8 cellular contexts compared by ENCODE assay signal in genomic region chr10:88991161-88991899, GRCh38. TPM values are rescaled to one million over a fixed set of nuclear protein-coding genes. Genes with fewer than 3 reads are reported as not detected.
DNase-seq lines count a peak whose midpoint lies in the region; ATAC-seq, FAIRE-seq and TF ChIP-seq lines count a peak whose summit lies in the region.

No MANE protein-coding gene starts in this region.

- CTCF ChIA-PET in RWPE1 (lab: Yijun Ruan, JAX), result interaction anchor here (0.7 to 2.5 kb wide), 7 partner anchors 38 to 334 kb away, joined by 3 to 11 read pairs (median 5); no protein-coding TSS in a partner anchor

- POLR2A ChIA-PET in RWPE1 (lab: Yijun Ruan, JAX; ENCODE audit: low non-redundant PET), result interaction anchor here (1.1 kb wide), 1 partner anchor 59 kb away, joined by 3 read pairs; no protein-coding TSS in a partner anchor

- TF ChIP-seq CTCF in 22Rv1 (IDR thresholded peaks at IDR 0.05) (0 out of 2 replicates have a peak, but pooled peaks have one; percentile 35), RWPE1 (conservative IDR thresholded peaks at IDR 0.05; ENCODE audit: low read depth) (no peak), thoracic aorta (IDR thresholded peaks at IDR 0.05) (no peak)

- H3K4me3 ChIP-seq in neuron (ENCODE audit: low read length), result peak overlapping the region; percentile 71
- H3K4me3 ChIP-seq in thoracic aorta, result peak overlapping the region; percentile 97

- FAIRE-seq in frontal cortex (lab: Jason Lieb, UNC), result no peak

- peak; percentile 9 for ATAC-seq in GM18499 (IDR thresholded peaks at IDR 0.05; ENCODE audit: insufficient read depth, unreplicated experiment)
- ATAC-seq in HG03135 (IDR thresholded peaks at IDR 0.05; ENCODE audit: unreplicated experiment), result peak; percentile 38
- ATAC-seq in thoracic aorta (ENCODE audit: insufficient number of reproducible peaks, low FRiP score, low read depth), result no peak

- H3K4me1 ChIP-seq in neuron (ENCODE audit: insufficient read depth, low read length), result peaks cover 17% of the 10 kb centered on the region
- peaks cover 37 to 70% of the 10 kb centered on the region in 2 donors for H3K4me1 ChIP-seq in thoracic aorta (ENCODE audit: control insufficient read depth in 1 of 2, low read depth in 2 of 2)

- H2AFZ ChIP-seq in neuron (ENCODE audit: low read depth, low read length), result peak overlapping the region; percentile 71

- H3K27me3 ChIP-seq in neuron (ENCODE audit: insufficient read depth, low read length) (no peaks in the 10 kb centered on the region), thoracic aorta (replicated peaks; ENCODE audit: insufficient read depth) (no peaks in the 10 kb centered on the region)

- H3K9me3 ChIP-seq in neuron (ENCODE audit: low read length) (no peaks in the 10 kb centered on the region), thoracic aorta (no peaks in the 10 kb centered on the region)

- H3K27ac ChIP-seq in 22Rv1, result peak overlapping the region; percentile 70
- peak overlapping the region; percentile 100 for H3K27ac ChIP-seq in RWPE1
- peak overlapping the region; percentile 87 to 88 for H3K27ac ChIP-seq in thoracic aorta

- H3K36me3 ChIP-seq in neuron (ENCODE audit: insufficient read depth, low read length) (no peaks in the 10 kb centered on the region), thoracic aorta (no peaks in the 10 kb centered on the region)

- DNase-seq in RWPE1 (ENCODE audit: low spot score) (peak; percentile 77), frontal cortex (ENCODE audit: low spot score in 2 of 2) (peak; percentile 62 to 63), thoracic aorta (ENCODE audit: low spot score) (peak; percentile 35)
- peak; percentile 56 for DNase-seq in activated gamma-delta T cell treated with anti-CD3 and anti-CD28 coated beads, Interleukin-2, amount 50 U/mL, for 16 hours (ENCODE audit: low read depth)

RNA-seq across cellular contexts. Expression of gene FAS, which starts 0.7 kb away (rescaled TPM):
- total RNA-seq in frontal cortex (1.6 TPM), thoracic aorta (10 to 100 TPM; 24.0 to 32.6 TPM)

RNA-seq across cellular contexts. Expression of gene ACTA2, which starts 38.8 kb away (rescaled TPM):
- total RNA-seq in frontal cortex (26.1 TPM), thoracic aorta (over 10,000 TPM in 1 of 2 donors, 1,000 to 10,000 TPM in 1; 4,797 to 12,240 TPM)

Comparison
In these comparisons a context has a peak if more than half of its experiments do, and no peak if none do; other contexts are left out.
1. RNA of gene ACTA2, which starts 38.8 kb away (total RNA-seq): 4,797 to 12,240 TPM in thoracic aorta; 26.1 TPM in frontal cortex (single experiment); every median in the first group is over 100 times any median in the second.
2. Peak in every context shown above with its lines, with median percentiles within 50 percentile points of each other: H3K27ac ChIP-seq and DNase-seq.